ENCODE assay signal across 8 cellular contexts in genomic region chr19:4977299-4978174, GRCh38. TPM values are rescaled to one million over a fixed set of nuclear protein-coding genes. Genes with fewer than 3 reads are reported as not detected.
DNase-seq lines count a peak whose midpoint lies in the region; ATAC-seq and TF ChIP-seq lines count a peak whose summit lies in the region.

No MANE protein-coding gene starts in this region.

- H3K4me3 Mint-ChIP-seq in immature natural killer cell: peak overlapping the region in 1 of 5 donors; percentile 70
- H3K4me3 Mint-ChIP-seq in stimulated activated naive B cell treated with anti-CD40 and anti-IgM and Interleukin-4, amounts not matched to agents 10 μg/mL and 1 μg/mL and 100 μg/mL, for 72 hours: peak overlapping the region; percentile 41 to 71

- DNase-seq in amniotic stem cell (lab: John Stamatoyannopoulos, UW): peak; percentile 75
- DNase-seq in immature natural killer cell: no peak
- peak; percentile 73 for DNase-seq in stimulated activated naive B cell treated with anti-CD40 and anti-IgM and Interleukin-4, amounts not matched to agents 10 μg/mL and 1 μg/mL and 100 μg/mL, for 72 hours
- DNase-seq in NOMO-1 treated with dmso at 0.1 percent for 144 hours (lab: John Stamatoyannopoulos, UW; ENCODE audit: unreplicated experiment): no peak
- DNase-seq in stimulated activated naive CD8-positive, alpha-beta T cell treated with anti-CD3 and anti-CD28 coated beads, Interleukin-15, Interleukin-2, amounts not matched to agents 100 U/mL and 50 U/mL, for 24 hours: no peak

- TF ChIP-seq CTCF in GM12875 (IDR thresholded peaks at IDR 0.05; ENCODE audit: borderline replicate concordance, insufficient read depth, low read depth, low read length): no peak

- peak; percentile 79 to 81 for ATAC-seq in stimulated activated naive B cell treated with anti-CD40 and anti-IgM and Interleukin-4, amounts not matched to agents 10 μg/mL and 1 μg/mL and 100 μg/mL, for 72 hours (replicated peaks)
- no peak for ATAC-seq in HG03439 (IDR thresholded peaks at IDR 0.05; ENCODE audit: unreplicated experiment)
- ATAC-seq in stimulated activated naive CD8-positive, alpha-beta T cell treated with anti-CD3 and anti-CD28 coated beads, Interleukin-15, Interleukin-2, amounts not matched to agents 100 U/mL and 50 U/mL, for 24 hours: no peak
- ATAC-seq in HG03469 (IDR thresholded peaks at IDR 0.05; ENCODE audit: unreplicated experiment): no peak

- H3K27me3 Mint-ChIP-seq in immature natural killer cell (ENCODE audit: low read depth in 3 of 3): peaks cover 0 to 3% (median 0%) of the 10 kb centered on the region in 3 donors
- H3K27me3 Mint-ChIP-seq in stimulated activated naive B cell treated with anti-CD40 and anti-IgM and Interleukin-4, amounts not matched to agents 10 μg/mL and 1 μg/mL and 100 μg/mL, for 72 hours: no peaks in the 10 kb centered on the region

- peak overlapping the region; percentile 10 for H3K4me3 ChIP-seq in GM12875 (ENCODE audit: low read depth, low read length)

- peak overlapping the region in 4 of 6 donors; percentile 46 to 96 (median 83) for H3K27ac Mint-ChIP-seq in immature natural killer cell
- H3K27ac Mint-ChIP-seq in stimulated activated naive B cell treated with anti-CD40 and anti-IgM and Interleukin-4, amounts not matched to agents 10 μg/mL and 1 μg/mL and 100 μg/mL, for 72 hours: peak overlapping the region; percentile 93

- no peaks in the 10 kb centered on the region for H3K9me3 Mint-ChIP-seq in immature natural killer cell
- no peaks in the 10 kb centered on the region for H3K9me3 Mint-ChIP-seq in stimulated activated naive B cell treated with anti-CD40 and anti-IgM and Interleukin-4, amounts not matched to agents 10 μg/mL and 1 μg/mL and 100 μg/mL, for 72 hours

- H3K4me1 Mint-ChIP-seq in immature natural killer cell: peaks cover 40 to 41% of the 10 kb centered on the region in 2 donors
- H3K4me1 Mint-ChIP-seq in stimulated activated naive B cell treated with anti-CD40 and anti-IgM and Interleukin-4, amounts not matched to agents 10 μg/mL and 1 μg/mL and 100 μg/mL, for 72 hours: peaks cover 44 to 72% of the 10 kb centered on the region in 2 donors

- no peaks in the 10 kb centered on the region for H3K36me3 Mint-ChIP-seq in immature natural killer cell
- peaks cover 11 to 12% of the 10 kb centered on the region in 2 donors for H3K36me3 Mint-ChIP-seq in stimulated activated naive B cell treated with anti-CD40 and anti-IgM and Interleukin-4, amounts not matched to agents 10 μg/mL and 1 μg/mL and 100 μg/mL, for 72 hours

RNA-seq across cellular contexts. Expression of gene KDM4B, which starts 8.6 kb away (rescaled TPM):
- 10 to 100 TPM in 1 of 3 donors, 1 to 10 TPM in 2; 4.3 to 22.4 (median 6.7) TPM for polyA plus RNA-seq in immature natural killer cell

Comparison
In these comparisons a context has a peak if more than half of its experiments do, and no peak if none do; other contexts are left out.
1. DNase-seq: peak in amniotic stem cell (single experiment) and stimulated activated naive B cell treated with anti-CD40 and anti-IgM and Interleukin-4, amounts not matched to agents 10 μg/mL and 1 μg/mL and 100 μg/mL, for 72 hours (single experiment); none in immature natural killer cell (0 of 3), NOMO-1 treated with dmso at 0.1 percent for 144 hours (single experiment) and stimulated activated naive CD8-positive, alpha-beta T cell treated with anti-CD3 and anti-CD28 coated beads, Interleukin-15, Interleukin-2, amounts not matched to agents 100 U/mL and 50 U/mL, for 24 hours (single experiment).
2. ATAC-seq: peak in stimulated activated naive B cell treated with anti-CD40 and anti-IgM and Interleukin-4, amounts not matched to agents 10 μg/mL and 1 μg/mL and 100 μg/mL, for 72 hours (2 of 2); none in HG03439 (single experiment), stimulated activated naive CD8-positive, alpha-beta T cell treated with anti-CD3 and anti-CD28 coated beads, Interleukin-15, Interleukin-2, amounts not matched to agents 100 U/mL and 50 U/mL, for 24 hours (single experiment) and HG03469 (single experiment).